Comparison of ENCODE assay signal across 17 cellular contexts in genomic region chr2:55954306-55955035, GRCh38. TPM values are rescaled to one million over a fixed set of nuclear protein-coding genes. Genes with fewer than 3 reads are reported as not detected.
DNase-seq lines count a peak whose midpoint lies in the region; ATAC-seq and TF ChIP-seq lines count a peak whose summit lies in the region.
"Had no signal": no experiment of that assay in that cellular context is flagged by ENCODE, and none has a peak within 500 bp of the region (broad histone marks: within the 10 kb centered on the region; RNA-seq: fewer than 3 reads in every experiment).

No MANE protein-coding gene starts in this region.

- peaks cover 0 to 11% of the 10 kb centered on the region in 2 experiments; a peak in 1 of 4 replicates for H3K4me1 ChIP-seq in SK-N-SH (ENCODE audit: control insufficient read depth in 1 of 2, insufficient read depth in 2 of 2, low read depth in 1 of 2, low read length in 1 of 2)
- peaks cover 1% of the 10 kb centered on the region for H3K4me1 ChIP-seq in right cardiac atrium (ENCODE audit: control insufficient read depth, insufficient read depth, low read length)
- peaks cover 20% of the 10 kb centered on the region for H3K4me1 ChIP-seq in vagina
- H3K4me1 ChIP-seq in Karpas-422 (ENCODE audit: low read length), result no peaks in the 10 kb centered on the region

- no peak for DNase-seq in SK-N-SH
- DNase-seq in cardiac fibroblast (ENCODE audit: low read depth in 2 of 2), result peak; percentile 88
- peak in 1 of 3 donors; percentile 58 for DNase-seq in right cardiac atrium
- DNase-seq in vagina (ENCODE audit: extremely low spot score in 2 of 2), result no peak
- DNase-seq in Karpas-422, result no peak
- no peak for DNase-seq in WERI-Rb-1
- DNase-seq: activated CD4-positive, alpha-beta memory T cell treated with anti-CD3 and anti-CD28 coated beads for 36 hours; activated gamma-delta T cell; Calu3; islet precursor cell; natural killer cell; NCI-H510A; T-helper 9 cell had no signal

- H3F3A ChIP-seq in SK-N-SH (replicated peaks; ENCODE audit: insufficient read depth), result no peaks in the 10 kb centered on the region

- no peak for TF ChIP-seq CTCF in SK-N-SH (IDR thresholded peaks at IDR 0.05)
- TF ChIP-seq CTCF in cardiac fibroblast (IDR thresholded peaks at IDR 0.05; ENCODE audit: low read depth, low read length), result peak; percentile 2
- no peak for TF ChIP-seq CTCF in vagina (IDR thresholded peaks at IDR 0.05)
- TF ChIP-seq CTCF in WERI-Rb-1 (IDR thresholded peaks at IDR 0.05; ENCODE audit: low read depth, low read length), result no peak

- no peaks in the 10 kb centered on the region for H4K20me1 ChIP-seq in SK-N-SH (ENCODE audit: insufficient read depth)
- H4K20me1 ChIP-seq in Karpas-422 (ENCODE audit: insufficient read depth, low read depth, low read length), result no peaks in the 10 kb centered on the region

- H3K4me2 ChIP-seq in SK-N-SH (no peak overlapping the region), Karpas-422 (ENCODE audit: low read depth, low read length, poor library complexity, severe bottlenecking) (no peak overlapping the region)

- H3K36me3 ChIP-seq in SK-N-SH (replicated peaks in 1 of 2; ENCODE audit: control insufficient read depth in 1 of 2, insufficient read depth in 2 of 2, low read length in 1 of 2), result no peaks in the 10 kb centered on the region
- H3K36me3 ChIP-seq in vagina, result no peaks in the 10 kb centered on the region
- H3K36me3 ChIP-seq in Karpas-422 (ENCODE audit: insufficient read depth, low read length), result no peaks in the 10 kb centered on the region
- no peaks in the 10 kb centered on the region for H3K36me3 ChIP-seq in WERI-Rb-1

- H3K4me3 ChIP-seq in SK-N-SH (ENCODE audit: low read depth in 2 of 2, low read length in 1 of 2) (no peak overlapping the region), cardiac fibroblast (replicated peaks in 1 of 2; ENCODE audit: low read depth in 2 of 2, low read length in 2 of 2) (no peak overlapping the region), right cardiac atrium (ENCODE audit: low read length) (no peak overlapping the region), vagina (no peak overlapping the region), Karpas-422 (ENCODE audit: low read length) (no peak overlapping the region), WERI-Rb-1 (ENCODE audit: low read depth, low read length) (no peak overlapping the region)

- intact Hi-C loops in right cardiac atrium (cut with DNase I), result loop anchor here in 2 of 4 donors (5.0 to 10.0 kb wide), 2 partner anchors 70 to 172 kb away; no protein-coding TSS in a partner anchor
- intact Hi-C loops in vagina (cut with DNase I), result loop anchor here (2.0 to 10.0 kb wide), 2 partner anchors 32 to 90 kb away; partner anchors contain the start of gene EFEMP1

- TF ChIP-seq EP300 in SK-N-SH (IDR thresholded peaks at IDR 0.05; ENCODE audit: borderline replicate concordance in 1 of 2, low read depth in 1 of 2, low read length in 1 of 2), result no peak

- no peaks in the 10 kb centered on the region for H3K9me2 ChIP-seq in SK-N-SH
- H3K9me2 ChIP-seq in Karpas-422 (replicated peaks; ENCODE audit: insufficient read depth, low read length), result no peaks in the 10 kb centered on the region

- TF ChIP-seq RAD21 in SK-N-SH (IDR thresholded peaks at IDR 0.05; ENCODE audit: low read length), result no peak

- WGBS in SK-N-SH (ENCODE audit: low lambda C conversion rate), result 63% methylated on average over 4 of the region's 4 CpGs
- 51% methylated on average over 4 of the region's 4 CpGs for WGBS in right cardiac atrium

- H3K27me3 ChIP-seq in SK-N-SH (ENCODE audit: insufficient read depth), result no peaks in the 10 kb centered on the region
- H3K27me3 ChIP-seq in right cardiac atrium (ENCODE audit: control insufficient read depth, insufficient read depth), result no peaks in the 10 kb centered on the region
- no peaks in the 10 kb centered on the region for H3K27me3 ChIP-seq in vagina
- no peaks in the 10 kb centered on the region for H3K27me3 ChIP-seq in Karpas-422 (ENCODE audit: low read length)
- H3K27me3 ChIP-seq in WERI-Rb-1 (ENCODE audit: insufficient read depth, low read depth, severe bottlenecking), result no peaks in the 10 kb centered on the region

- H3K9me3 ChIP-seq in SK-N-SH, result no peaks in the 10 kb centered on the region
- no peaks in the 10 kb centered on the region for H3K9me3 ChIP-seq in right cardiac atrium (ENCODE audit: control insufficient read depth, low read length)
- H3K9me3 ChIP-seq in vagina, result no peaks in the 10 kb centered on the region
- H3K9me3 ChIP-seq in Karpas-422 (ENCODE audit: low read length), result no peaks in the 10 kb centered on the region
- H3K9me3 ChIP-seq in WERI-Rb-1 (ENCODE audit: severe bottlenecking), result no peaks in the 10 kb centered on the region

- no peak overlapping the region for H3K27ac ChIP-seq in SK-N-SH (ENCODE audit: low read depth in 2 of 2, low read length in 1 of 2)
- H3K27ac ChIP-seq in right cardiac atrium (ENCODE audit: low read length), result no peak overlapping the region
- peak overlapping the region; percentile 7 for H3K27ac ChIP-seq in vagina
- no peak overlapping the region for H3K27ac ChIP-seq in Karpas-422 (ENCODE audit: low read length)
- no peak overlapping the region for H3K27ac ChIP-seq in WERI-Rb-1
- H3K27ac ChIP-seq: 22Rv1, RWPE1 had no signal

- TF ChIP-seq POLR2A in vagina (IDR thresholded peaks at IDR 0.05), result no peak

- H3K9ac ChIP-seq in SK-N-SH (no peak overlapping the region), Karpas-422 (ENCODE audit: low read length) (no peak overlapping the region)

- CTCF ChIA-PET in SK-N-SH (lab: Yijun Ruan, JAX), result no interaction called here

- H2AFZ ChIP-seq in SK-N-SH (ENCODE audit: low read depth) (no peak overlapping the region), Karpas-422 (ENCODE audit: low read length) (no peak overlapping the region)

- ATAC-seq in SK-N-SH treated with all-trans-retinoic acid at 6 μM for 48 hours (peak; percentile 20; the same call in 1 of the 3 replicates), right cardiac atrium (peak; percentile 47 to 61), GM19467 (IDR thresholded peaks at IDR 0.05; ENCODE audit: unreplicated experiment) (no peak)
- ATAC-seq: natural killer cell had no signal

- H3K79me2 ChIP-seq in SK-N-SH (ENCODE audit: insufficient read depth) (no peaks in the 10 kb centered on the region), Karpas-422 (ENCODE audit: low read length) (no peaks in the 10 kb centered on the region)

- POLR2A ChIA-PET in SK-N-SH (lab: Yijun Ruan, JAX), result no interaction called here

TF ChIP-seq in SK-N-SH treated with all-trans-retinoic acid at 6 μM for 48 hours, 23 proteins besides CTCF, POLR2A, EP300 and RAD21 (continues in another document):
- no peak for TF ChIP-seq PPARA (CRISPR knock-in tag; IDR thresholded peaks at IDR 0.05; ENCODE audit: borderline replicate concordance)
- no peak for TF ChIP-seq POU6F1 (CRISPR knock-in tag; IDR thresholded peaks at IDR 0.05; ENCODE audit: borderline replicate concordance, low read depth)

TF ChIP-seq in SK-N-SH, 30 proteins besides CTCF, POLR2A, EP300 and RAD21 (continues in another document):
- TF ChIP-seq TEAD4 (IDR thresholded peaks at IDR 0.05; ENCODE audit: borderline replicate concordance, insufficient read depth) (no peak), ELF1 (IDR thresholded peaks at IDR 0.05) (no peak), POLR2AphosphoS5 (IDR thresholded peaks at IDR 0.05; ENCODE audit: low read depth, low read length) (no peak), FOSL2 (IDR thresholded peaks at IDR 0.05; ENCODE audit: borderline replicate concordance, low read depth) (no peak), EZH2phosphoT487 (IDR thresholded peaks at IDR 0.05; ENCODE audit: borderline replicate concordance, low read depth) (no peak), USF2 (IDR thresholded peaks at IDR 0.05; ENCODE audit: borderline replicate concordance, low read depth, low read length) (no peak), USF1 (IDR thresholded peaks at IDR 0.05; ENCODE audit: borderline replicate concordance, low read depth) (no peak), FOXM1 (IDR thresholded peaks at IDR 0.05; ENCODE audit: low read depth) (no peak), YY1 (IDR thresholded peaks at IDR 0.05; ENCODE audit: low read depth) (no peak), MAX (IDR thresholded peaks at IDR 0.05; ENCODE audit: low read depth) (no peak), RXRA (IDR thresholded peaks at IDR 0.05; ENCODE audit: borderline replicate concordance, low read depth) (no peak), GABPA (IDR thresholded peaks at IDR 0.05; ENCODE audit: low read depth) (no peak), RCOR1 (IDR thresholded peaks at IDR 0.05; ENCODE audit: low read length) (no peak), JUND (IDR thresholded peaks at IDR 0.05) (no peak)

RNA-seq across cellular contexts. Expression of gene EFEMP1, which starts 30.9 kb away (rescaled TPM):
- polyA plus RNA-seq in SK-N-SH (2012; rRNA removed) (1,015 and 1,290 TPM in 2 replicates), right cardiac atrium (131 TPM)
- 876 and 1,005 TPM in 2 replicates for polyA plus RNA-seq in SK-N-SH (2012; cell fraction: cytosol; rRNA removed)
- polyA plus RNA-seq in SK-N-SH (2012; cell fraction: nucleus; rRNA removed), result 870 and 1,070 TPM in 2 replicates
- total RNA-seq in right cardiac atrium (100 to 1,000 TPM in 3 of 4 donors, 10 to 100 TPM in 1; 96.0 to 305 (median 164) TPM), vagina (235 TPM)
- total RNA-seq in Karpas-422 (2014; rRNA removed; shearing (Covaris generic); ENCODE audit: low replicate concordance), result 3.2 TPM in 1 of 2 replicates, not detected in the other
- total RNA-seq: activated CD4-positive, alpha-beta memory T cell treated with anti-CD3 and anti-CD28 coated beads for 36 hours; natural killer cell had no signal

Comparison
In these comparisons a context has a peak if more than half of its experiments do, and no peak if none do; other contexts are left out.
1. DNase-seq: peak in cardiac fibroblast (2 of 2); none in SK-N-SH (single experiment), vagina (0 of 2), Karpas-422 (single experiment) and WERI-Rb-1 (single experiment).
2. RNA of gene EFEMP1, which starts 30.9 kb away (total RNA-seq): 235 TPM in vagina (single experiment) and 96.0 to 305 TPM in right cardiac atrium; 3.2 TPM in Karpas-422; every median in the first group is over 10 times any median in the second.